ENCODE assay signal across 1 cellular context in the genomic region with DNA sequence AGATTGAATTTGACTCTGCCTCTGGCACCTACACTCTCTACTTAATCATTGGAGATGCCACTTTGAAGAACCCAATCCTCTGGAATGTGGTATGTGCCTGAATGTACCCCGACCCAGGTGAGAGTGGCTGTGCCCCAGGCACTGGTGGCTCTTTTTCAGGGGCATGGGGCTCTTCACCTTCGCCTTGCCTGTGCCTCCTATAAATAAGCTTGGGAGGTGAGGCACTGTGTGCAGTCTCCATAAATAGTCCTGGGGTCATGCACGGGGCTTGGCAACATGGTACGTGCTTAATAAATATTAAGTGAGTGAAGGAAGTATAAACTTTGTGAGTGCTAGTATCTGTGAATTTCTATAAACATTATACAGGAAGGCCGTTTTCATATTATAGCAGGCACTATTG.
TF ChIP-seq lines count a peak whose summit lies in the region.

No MANE protein-coding gene starts in this region.

TF ChIP-seq in H1, 55 proteins besides CTCF, POLR2A, EP300 and RAD21:
- TF ChIP-seq PHF8 (conservative IDR thresholded peaks at IDR 0.05; ENCODE audit: low read depth, low read length), result no peak
- no peak for TF ChIP-seq CTBP2 (IDR thresholded peaks at IDR 0.05; ENCODE audit: borderline replicate concordance, insufficient read depth, insufficient read length, low read length)
- TF ChIP-seq ASH2L (IDR thresholded peaks at IDR 0.05; ENCODE audit: low read length), result no peak
- TF ChIP-seq, protein P1, sequence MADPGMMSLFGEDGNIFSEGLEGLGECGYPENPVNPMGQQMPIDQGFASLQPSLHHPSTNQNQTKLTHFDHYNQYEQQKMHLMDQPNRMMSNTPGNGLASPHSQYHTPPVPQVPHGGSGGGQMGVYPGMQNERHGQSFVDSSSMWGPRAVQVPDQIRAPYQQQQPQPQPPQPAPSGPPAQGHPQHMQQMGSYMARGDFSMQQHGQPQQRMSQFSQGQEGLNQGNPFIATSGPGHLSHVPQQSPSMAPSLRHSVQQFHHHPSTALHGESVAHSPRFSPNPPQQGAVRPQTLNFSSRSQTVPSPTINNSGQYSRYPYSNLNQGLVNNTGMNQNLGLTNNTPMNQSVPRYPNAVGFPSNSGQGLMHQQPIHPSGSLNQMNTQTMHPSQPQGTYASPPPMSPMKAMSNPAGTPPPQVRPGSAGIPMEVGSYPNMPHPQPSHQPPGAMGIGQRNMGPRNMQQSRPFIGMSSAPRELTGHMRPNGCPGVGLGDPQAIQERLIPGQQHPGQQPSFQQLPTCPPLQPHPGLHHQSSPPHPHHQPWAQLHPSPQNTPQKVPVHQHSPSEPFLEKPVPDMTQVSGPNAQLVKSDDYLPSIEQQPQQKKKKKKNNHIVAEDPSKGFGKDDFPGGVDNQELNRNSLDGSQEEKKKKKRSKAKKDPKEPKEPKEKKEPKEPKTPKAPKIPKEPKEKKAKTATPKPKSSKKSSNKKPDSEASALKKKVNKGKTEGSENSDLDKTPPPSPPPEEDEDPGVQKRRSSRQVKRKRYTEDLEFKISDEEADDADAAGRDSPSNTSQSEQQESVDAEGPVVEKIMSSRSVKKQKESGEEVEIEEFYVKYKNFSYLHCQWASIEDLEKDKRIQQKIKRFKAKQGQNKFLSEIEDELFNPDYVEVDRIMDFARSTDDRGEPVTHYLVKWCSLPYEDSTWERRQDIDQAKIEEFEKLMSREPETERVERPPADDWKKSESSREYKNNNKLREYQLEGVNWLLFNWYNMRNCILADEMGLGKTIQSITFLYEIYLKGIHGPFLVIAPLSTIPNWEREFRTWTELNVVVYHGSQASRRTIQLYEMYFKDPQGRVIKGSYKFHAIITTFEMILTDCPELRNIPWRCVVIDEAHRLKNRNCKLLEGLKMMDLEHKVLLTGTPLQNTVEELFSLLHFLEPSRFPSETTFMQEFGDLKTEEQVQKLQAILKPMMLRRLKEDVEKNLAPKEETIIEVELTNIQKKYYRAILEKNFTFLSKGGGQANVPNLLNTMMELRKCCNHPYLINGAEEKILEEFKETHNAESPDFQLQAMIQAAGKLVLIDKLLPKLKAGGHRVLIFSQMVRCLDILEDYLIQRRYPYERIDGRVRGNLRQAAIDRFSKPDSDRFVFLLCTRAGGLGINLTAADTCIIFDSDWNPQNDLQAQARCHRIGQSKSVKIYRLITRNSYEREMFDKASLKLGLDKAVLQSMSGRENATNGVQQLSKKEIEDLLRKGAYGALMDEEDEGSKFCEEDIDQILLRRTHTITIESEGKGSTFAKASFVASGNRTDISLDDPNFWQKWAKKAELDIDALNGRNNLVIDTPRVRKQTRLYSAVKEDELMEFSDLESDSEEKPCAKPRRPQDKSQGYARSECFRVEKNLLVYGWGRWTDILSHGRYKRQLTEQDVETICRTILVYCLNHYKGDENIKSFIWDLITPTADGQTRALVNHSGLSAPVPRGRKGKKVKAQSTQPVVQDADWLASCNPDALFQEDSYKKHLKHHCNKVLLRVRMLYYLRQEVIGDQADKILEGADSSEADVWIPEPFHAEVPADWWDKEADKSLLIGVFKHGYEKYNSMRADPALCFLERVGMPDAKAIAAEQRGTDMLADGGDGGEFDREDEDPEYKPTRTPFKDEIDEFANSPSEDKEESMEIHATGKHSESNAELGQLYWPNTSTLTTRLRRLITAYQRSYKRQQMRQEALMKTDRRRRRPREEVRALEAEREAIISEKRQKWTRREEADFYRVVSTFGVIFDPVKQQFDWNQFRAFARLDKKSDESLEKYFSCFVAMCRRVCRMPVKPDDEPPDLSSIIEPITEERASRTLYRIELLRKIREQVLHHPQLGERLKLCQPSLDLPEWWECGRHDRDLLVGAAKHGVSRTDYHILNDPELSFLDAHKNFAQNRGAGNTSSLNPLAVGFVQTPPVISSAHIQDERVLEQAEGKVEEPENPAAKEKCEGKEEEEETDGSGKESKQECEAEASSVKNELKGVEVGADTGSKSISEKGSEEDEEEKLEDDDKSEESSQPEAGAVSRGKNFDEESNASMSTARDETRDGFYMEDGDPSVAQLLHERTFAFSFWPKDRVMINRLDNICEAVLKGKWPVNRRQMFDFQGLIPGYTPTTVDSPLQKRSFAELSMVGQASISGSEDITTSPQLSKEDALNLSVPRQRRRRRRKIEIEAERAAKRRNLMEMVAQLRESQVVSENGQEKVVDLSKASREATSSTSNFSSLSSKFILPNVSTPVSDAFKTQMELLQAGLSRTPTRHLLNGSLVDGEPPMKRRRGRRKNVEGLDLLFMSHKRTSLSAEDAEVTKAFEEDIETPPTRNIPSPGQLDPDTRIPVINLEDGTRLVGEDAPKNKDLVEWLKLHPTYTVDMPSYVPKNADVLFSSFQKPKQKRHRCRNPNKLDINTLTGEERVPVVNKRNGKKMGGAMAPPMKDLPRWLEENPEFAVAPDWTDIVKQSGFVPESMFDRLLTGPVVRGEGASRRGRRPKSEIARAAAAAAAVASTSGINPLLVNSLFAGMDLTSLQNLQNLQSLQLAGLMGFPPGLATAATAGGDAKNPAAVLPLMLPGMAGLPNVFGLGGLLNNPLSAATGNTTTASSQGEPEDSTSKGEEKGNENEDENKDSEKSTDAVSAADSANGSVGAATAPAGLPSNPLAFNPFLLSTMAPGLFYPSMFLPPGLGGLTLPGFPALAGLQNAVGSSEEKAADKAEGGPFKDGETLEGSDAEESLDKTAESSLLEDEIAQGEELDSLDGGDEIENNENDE (IDR thresholded peaks at IDR 0.05; ENCODE audit: insufficient replicate concordance, low read length), result no peak
- no peak for TF ChIP-seq CHD2 (IDR thresholded peaks at IDR 0.05; ENCODE audit: low read length)
- no peak for TF ChIP-seq SIN3A (conservative IDR thresholded peaks at IDR 0.05 in 1 of 2, IDR thresholded peaks at IDR 0.05 in 1 of 2; ENCODE audit: low read depth in 1 of 2, low read length in 2 of 2)
- TF ChIP-seq JUN (IDR thresholded peaks at IDR 0.05; ENCODE audit: low read depth, low read length), result no peak
- no peak for TF ChIP-seq RNF2 (IDR thresholded peaks at IDR 0.05; ENCODE audit: borderline replicate concordance, low read depth, low read length, missing control alignments, poor library complexity, severe bottlenecking)
- TF ChIP-seq YY1 (IDR thresholded peaks at IDR 0.05; ENCODE audit: low read depth, low read length), result no peak
- no peak for TF ChIP-seq KDM5A (IDR thresholded peaks at IDR 0.05; ENCODE audit: low read length)
- no peak for TF ChIP-seq BRCA1 (IDR thresholded peaks at IDR 0.05; ENCODE audit: low read depth, low read length)
- no peak for TF ChIP-seq KDM4A (IDR thresholded peaks at IDR 0.05; ENCODE audit: low read depth, low read length, severe bottlenecking)
- TF ChIP-seq RBBP5 (IDR thresholded peaks at IDR 0.05; ENCODE audit: borderline replicate concordance, low read depth, low read length), result no peak
- no peak for TF ChIP-seq TCF12 (IDR thresholded peaks at IDR 0.05; ENCODE audit: low read depth, low read length)
- no peak for TF ChIP-seq CBX8 (IDR thresholded peaks at IDR 0.05; ENCODE audit: borderline replicate concordance, low read depth, low read length)
- TF ChIP-seq FOSL1 (IDR thresholded peaks at IDR 0.05; ENCODE audit: insufficient read depth, low read depth, low read length), result no peak
- no peak for TF ChIP-seq GABPA (IDR thresholded peaks at IDR 0.05; ENCODE audit: borderline replicate concordance, insufficient read depth, low read length)
- TF ChIP-seq KDM1A (IDR thresholded peaks at IDR 0.05; ENCODE audit: borderline replicate concordance, low read length), result no peak
